Comparison of ENCODE assay signal across 19 cellular contexts in genomic region chr5:72070519-72070918, GRCh38. TPM values are rescaled to one million over a fixed set of nuclear protein-coding genes. Genes with fewer than 3 reads are reported as not detected.
"Had no signal": no experiment of that assay in that cellular context is flagged by ENCODE, and none has a peak within 500 bp of the region (broad histone marks: within the 10 kb centered on the region; RNA-seq: fewer than 3 reads in every experiment).

No MANE protein-coding gene starts in this region.

- H3K9me3 Mint-ChIP-seq: activated naive CD4-positive, alpha-beta T cell treated with anti-CD3 and anti-CD28 coated beads, Interleukin-2, amount 50 U/mL, for 72 hours; activated T-cell treated with anti-CD3 and anti-CD28 coated beads, Interleukin-2, amount 50 U/mL, for 72 hours; stimulated activated effector memory CD8-positive, alpha-beta T cell treated with anti-CD3 and anti-CD28 coated beads, Interleukin-12 subunit alpha, Interleukin-12 subunit beta, amount 100 ng/mL, for 72 hours had no signal

- H3K27me3 ChIP-seq: adrenal gland, breast epithelium, gastrocnemius medialis, heart left ventricle, pancreas, stomach had no signal

- FAIRE-seq: astrocyte, pancreas had no signal

- DNase-seq: activated CD4-positive, alpha-beta T cell treated with anti-CD3 and anti-CD28 coated beads for 1 hour; activated CD4-positive, alpha-beta T cell treated with anti-CD3 and anti-CD28 coated beads, Interleukin-2, amount 50 U/mL, for 4 hours; activated gamma-delta T cell; activated T-cell treated with anti-CD3 and anti-CD28 coated beads, Interleukin-2, amount 50 U/mL, for 72 hours; adrenal gland; cortex of kidney; effector CD4-positive, alpha-beta T cell; gastrocnemius medialis; heart left ventricle; naive thymus-derived CD8-positive, alpha-beta T cell; pancreas; stimulated activated CD4-positive, alpha-beta T cell treated with anti-CD3 and anti-CD28 coated beads, Interleukin-4, amount 100 ng/mL, for 24 hours; stomach; trophoblast cell had no signal

- H3K4me3 Mint-ChIP-seq: activated T-cell treated with anti-CD3 and anti-CD28 coated beads, Interleukin-2, amount 50 U/mL, for 72 hours; naive thymus-derived CD8-positive, alpha-beta T cell; stimulated activated effector memory CD8-positive, alpha-beta T cell treated with anti-CD3 and anti-CD28 coated beads, Interleukin-12 subunit alpha, Interleukin-12 subunit beta, amount 100 ng/mL, for 72 hours had no signal

- H3K4me3 ChIP-seq: adrenal gland, breast epithelium, gastrocnemius medialis, heart left ventricle, pancreas, smooth muscle cell, stomach had no signal

- H3K9me3 ChIP-seq: adrenal gland, breast epithelium, gastrocnemius medialis, heart left ventricle, pancreas, stomach had no signal

- H3K4me2 ChIP-seq: smooth muscle cell had no signal

- H3K4me1 Mint-ChIP-seq: naive thymus-derived CD8-positive, alpha-beta T cell; stimulated activated effector memory CD8-positive, alpha-beta T cell treated with anti-CD3 and anti-CD28 coated beads, Interleukin-12 subunit alpha, Interleukin-12 subunit beta, amount 100 ng/mL, for 72 hours had no signal

- H3K36me3 Mint-ChIP-seq: naive thymus-derived CD8-positive, alpha-beta T cell; stimulated activated effector memory CD8-positive, alpha-beta T cell treated with anti-CD3 and anti-CD28 coated beads, Interleukin-12 subunit alpha, Interleukin-12 subunit beta, amount 100 ng/mL, for 72 hours had no signal

- H3K27ac ChIP-seq: adrenal gland, breast epithelium, gastrocnemius medialis, heart left ventricle, pancreas, stomach had no signal

- H3K27ac Mint-ChIP-seq: activated naive CD4-positive, alpha-beta T cell treated with anti-CD3 and anti-CD28 coated beads, Interleukin-2, amount 50 U/mL, for 72 hours; activated T-cell treated with anti-CD3 and anti-CD28 coated beads, Interleukin-2, amount 50 U/mL, for 72 hours; naive thymus-derived CD8-positive, alpha-beta T cell; stimulated activated effector memory CD8-positive, alpha-beta T cell treated with anti-CD3 and anti-CD28 coated beads, Interleukin-12 subunit alpha, Interleukin-12 subunit beta, amount 100 ng/mL, for 72 hours had no signal

- H3K36me3 ChIP-seq: adrenal gland, breast epithelium, gastrocnemius medialis, heart left ventricle, pancreas, stomach had no signal

- H3K4me1 ChIP-seq: breast epithelium, gastrocnemius medialis, heart left ventricle, pancreas, stomach had no signal

RNA-seq across cellular contexts. Expression of gene MAP1B, which starts 36.8 kb away (rescaled TPM):
- total RNA-seq: naive thymus-derived CD8-positive, alpha-beta T cell had no signal
